In the genomic region with DNA sequence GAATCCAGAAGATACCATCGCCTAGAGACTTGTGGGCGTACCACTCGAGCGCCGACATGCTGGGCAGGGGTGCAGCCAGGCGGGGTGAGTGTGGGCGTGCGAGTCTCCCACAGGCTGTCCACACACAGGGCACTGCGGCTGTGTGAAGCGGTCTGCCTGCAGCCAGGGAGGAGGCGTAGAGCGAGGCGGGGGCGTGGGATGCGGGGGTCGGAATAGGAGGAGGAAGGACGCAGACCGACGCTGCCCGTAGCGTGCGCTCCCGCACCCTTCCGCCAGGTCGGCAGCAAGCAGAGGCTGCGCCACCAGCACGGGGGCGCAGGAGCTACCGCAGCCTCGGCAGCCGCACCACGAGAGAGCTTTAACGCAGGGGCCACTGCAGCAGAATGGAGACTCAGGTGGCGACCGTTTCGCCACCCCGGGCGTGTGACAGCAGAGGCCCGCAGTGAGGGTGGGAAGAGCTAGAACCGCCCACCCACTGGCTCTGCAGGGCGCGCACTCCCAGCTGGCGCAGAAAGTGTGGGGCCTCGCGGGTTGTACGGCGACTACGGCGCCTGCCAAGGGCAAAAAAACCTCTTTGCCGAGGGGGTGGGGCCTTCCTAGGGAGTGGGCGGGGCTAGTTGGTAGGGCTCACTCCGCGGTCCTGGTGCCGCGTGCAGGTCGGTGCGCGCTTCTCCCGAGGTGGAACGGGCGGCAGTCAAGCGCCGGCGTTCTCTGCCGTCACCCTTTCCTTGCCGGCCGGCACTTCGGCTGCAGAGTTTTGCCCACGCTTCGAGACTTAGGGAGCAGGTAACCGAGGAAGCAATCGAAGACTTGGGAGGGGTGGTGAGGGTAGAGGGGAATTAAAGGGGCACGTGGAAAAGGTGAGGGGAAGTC, we compare ENCODE assay signal across 1 cellular context.
TF ChIP-seq lines count a peak whose summit lies in the region.

A gene (minus strand): TSS at position 537 of the 873 bp plus-strand sequence. CDS start 479 bp downstream, at position 58.
A gene with protein sequence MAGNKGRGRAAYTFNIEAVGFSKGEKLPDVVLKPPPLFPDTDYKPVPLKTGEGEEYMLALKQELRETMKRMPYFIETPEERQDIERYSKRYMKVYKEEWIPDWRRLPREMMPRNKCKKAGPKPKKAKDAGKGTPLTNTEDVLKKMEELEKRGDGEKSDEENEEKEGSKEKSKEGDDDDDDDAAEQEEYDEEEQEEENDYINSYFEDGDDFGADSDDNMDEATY (plus strand): TSS at position 630 of the 873 bp plus-strand sequence. CDS start 10,704 bp downstream, outside the sequence.

TF ChIP-seq in HepG2, 621 proteins besides CTCF, POLR2A, EP300 and RAD21 (continued from another document and continues in another):
- TF ChIP-seq, protein P1, sequence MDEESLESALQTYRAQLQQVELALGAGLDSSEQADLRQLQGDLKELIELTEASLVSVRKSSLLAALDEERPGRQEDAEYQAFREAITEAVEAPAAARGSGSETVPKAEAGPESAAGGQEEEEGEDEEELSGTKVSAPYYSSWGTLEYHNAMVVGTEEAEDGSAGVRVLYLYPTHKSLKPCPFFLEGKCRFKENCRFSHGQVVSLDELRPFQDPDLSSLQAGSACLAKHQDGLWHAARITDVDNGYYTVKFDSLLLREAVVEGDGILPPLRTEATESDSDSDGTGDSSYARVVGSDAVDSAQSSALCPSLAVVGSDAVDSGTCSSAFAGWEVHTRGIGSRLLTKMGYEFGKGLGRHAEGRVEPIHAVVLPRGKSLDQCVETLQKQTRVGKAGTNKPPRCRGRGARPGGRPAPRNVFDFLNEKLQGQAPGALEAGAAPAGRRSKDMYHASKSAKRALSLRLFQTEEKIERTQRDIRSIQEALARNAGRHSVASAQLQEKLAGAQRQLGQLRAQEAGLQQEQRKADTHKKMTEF (CRISPR knock-in tag; IDR thresholded peaks at IDR 0.05) = peak; percentile 84
- TF ChIP-seq WIZ (CRISPR knock-in tag; IDR thresholded peaks at IDR 0.05) = peak; percentile 37
- TF ChIP-seq, protein P2, sequence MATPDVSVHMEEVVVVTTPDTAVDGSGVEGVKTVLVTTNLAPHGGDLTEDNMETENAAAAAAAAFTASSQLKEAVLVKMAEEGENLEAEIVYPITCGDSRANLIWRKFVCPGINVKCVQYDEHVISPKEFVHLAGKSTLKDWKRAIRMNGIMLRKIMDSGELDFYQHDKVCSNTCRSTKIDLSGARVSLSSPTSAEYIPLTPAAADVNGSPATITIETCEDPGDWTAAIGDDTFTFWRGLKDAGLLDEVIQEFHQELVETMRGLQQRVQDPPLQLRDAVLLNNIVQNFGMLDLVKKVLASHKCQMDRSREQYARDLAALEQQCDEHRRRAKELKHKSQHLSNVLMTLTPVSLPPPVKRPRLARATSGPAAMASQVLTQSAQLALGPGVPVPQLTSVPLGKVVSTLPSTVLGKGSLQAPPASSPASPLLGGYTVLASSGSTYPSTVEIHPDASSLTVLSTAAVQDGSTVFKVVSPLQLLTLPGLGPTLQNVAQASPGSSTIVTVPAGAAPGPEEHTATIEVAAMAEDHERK (CRISPR knock-in tag; IDR thresholded peaks at IDR 0.05; ENCODE audit: low read depth) = peak; percentile 37; the same call in 1 of the 2 replicates
- no peak for TF ChIP-seq ZNF329 (CRISPR knock-in tag; IDR thresholded peaks at IDR 0.05; ENCODE audit: low read depth)
- TF ChIP-seq, protein P3, sequence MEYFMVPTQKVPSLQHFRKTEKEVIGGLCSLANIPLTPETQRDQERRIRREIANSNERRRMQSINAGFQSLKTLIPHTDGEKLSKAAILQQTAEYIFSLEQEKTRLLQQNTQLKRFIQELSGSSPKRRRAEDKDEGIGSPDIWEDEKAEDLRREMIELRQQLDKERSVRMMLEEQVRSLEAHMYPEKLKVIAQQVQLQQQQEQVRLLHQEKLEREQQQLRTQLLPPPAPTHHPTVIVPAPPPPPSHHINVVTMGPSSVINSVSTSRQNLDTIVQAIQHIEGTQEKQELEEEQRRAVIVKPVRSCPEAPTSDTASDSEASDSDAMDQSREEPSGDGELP (IDR thresholded peaks at IDR 0.05; ENCODE audit: borderline replicate concordance, low read depth) = peak; percentile 97
- TF ChIP-seq SP140L (CRISPR knock-in tag; IDR thresholded peaks at IDR 0.05; ENCODE audit: borderline replicate concordance) = no peak
- TF ChIP-seq POLR2AphosphoS5 (IDR thresholded peaks at IDR 0.05; ENCODE audit: low read depth, low read length) = peak; percentile 93
- TF ChIP-seq ETV6 (CRISPR knock-in tag; conservative IDR thresholded peaks at IDR 0.05) = peak; percentile 46; the same call in 1 of the 2 replicates
- peak; percentile 57; the same call in 1 of the 2 replicates for TF ChIP-seq ZNF44 (CRISPR knock-in tag; IDR thresholded peaks at IDR 0.05)
- peak; percentile 75; the same call in 1 of the 2 replicates for TF ChIP-seq SP5 (CRISPR knock-in tag; IDR thresholded peaks at IDR 0.05; ENCODE audit: borderline replicate concordance, low read depth)
- TF ChIP-seq ZNF761 (CRISPR knock-in tag; conservative IDR thresholded peaks at IDR 0.05) = no peak; the same call in 1 of the 2 replicates
- peak; percentile 88; the same call in 1 of the 2 replicates for TF ChIP-seq ZNF546 (CRISPR knock-in tag; conservative IDR thresholded peaks at IDR 0.05)
- TF ChIP-seq, protein P4, sequence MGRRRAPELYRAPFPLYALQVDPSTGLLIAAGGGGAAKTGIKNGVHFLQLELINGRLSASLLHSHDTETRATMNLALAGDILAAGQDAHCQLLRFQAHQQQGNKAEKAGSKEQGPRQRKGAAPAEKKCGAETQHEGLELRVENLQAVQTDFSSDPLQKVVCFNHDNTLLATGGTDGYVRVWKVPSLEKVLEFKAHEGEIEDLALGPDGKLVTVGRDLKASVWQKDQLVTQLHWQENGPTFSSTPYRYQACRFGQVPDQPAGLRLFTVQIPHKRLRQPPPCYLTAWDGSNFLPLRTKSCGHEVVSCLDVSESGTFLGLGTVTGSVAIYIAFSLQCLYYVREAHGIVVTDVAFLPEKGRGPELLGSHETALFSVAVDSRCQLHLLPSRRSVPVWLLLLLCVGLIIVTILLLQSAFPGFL (CRISPR knock-in tag; IDR thresholded peaks at IDR 0.05) = no peak
- peak; percentile 25 for TF ChIP-seq PHF5A (CRISPR knock-in tag; IDR thresholded peaks at IDR 0.05; ENCODE audit: low read depth, unreplicated experiment)
- TF ChIP-seq, protein P5, sequence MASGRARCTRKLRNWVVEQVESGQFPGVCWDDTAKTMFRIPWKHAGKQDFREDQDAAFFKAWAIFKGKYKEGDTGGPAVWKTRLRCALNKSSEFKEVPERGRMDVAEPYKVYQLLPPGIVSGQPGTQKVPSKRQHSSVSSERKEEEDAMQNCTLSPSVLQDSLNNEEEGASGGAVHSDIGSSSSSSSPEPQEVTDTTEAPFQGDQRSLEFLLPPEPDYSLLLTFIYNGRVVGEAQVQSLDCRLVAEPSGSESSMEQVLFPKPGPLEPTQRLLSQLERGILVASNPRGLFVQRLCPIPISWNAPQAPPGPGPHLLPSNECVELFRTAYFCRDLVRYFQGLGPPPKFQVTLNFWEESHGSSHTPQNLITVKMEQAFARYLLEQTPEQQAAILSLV (CRISPR knock-in tag; IDR thresholded peaks at IDR 0.05; ENCODE audit: borderline replicate concordance) = peak; percentile 65; the same call in 1 of the 2 replicates
- peak; percentile 68; the same call in 1 of the 2 replicates for TF ChIP-seq MIER3 (CRISPR knock-in tag; IDR thresholded peaks at IDR 0.05; ENCODE audit: borderline replicate concordance)
- TF ChIP-seq, protein P6, sequence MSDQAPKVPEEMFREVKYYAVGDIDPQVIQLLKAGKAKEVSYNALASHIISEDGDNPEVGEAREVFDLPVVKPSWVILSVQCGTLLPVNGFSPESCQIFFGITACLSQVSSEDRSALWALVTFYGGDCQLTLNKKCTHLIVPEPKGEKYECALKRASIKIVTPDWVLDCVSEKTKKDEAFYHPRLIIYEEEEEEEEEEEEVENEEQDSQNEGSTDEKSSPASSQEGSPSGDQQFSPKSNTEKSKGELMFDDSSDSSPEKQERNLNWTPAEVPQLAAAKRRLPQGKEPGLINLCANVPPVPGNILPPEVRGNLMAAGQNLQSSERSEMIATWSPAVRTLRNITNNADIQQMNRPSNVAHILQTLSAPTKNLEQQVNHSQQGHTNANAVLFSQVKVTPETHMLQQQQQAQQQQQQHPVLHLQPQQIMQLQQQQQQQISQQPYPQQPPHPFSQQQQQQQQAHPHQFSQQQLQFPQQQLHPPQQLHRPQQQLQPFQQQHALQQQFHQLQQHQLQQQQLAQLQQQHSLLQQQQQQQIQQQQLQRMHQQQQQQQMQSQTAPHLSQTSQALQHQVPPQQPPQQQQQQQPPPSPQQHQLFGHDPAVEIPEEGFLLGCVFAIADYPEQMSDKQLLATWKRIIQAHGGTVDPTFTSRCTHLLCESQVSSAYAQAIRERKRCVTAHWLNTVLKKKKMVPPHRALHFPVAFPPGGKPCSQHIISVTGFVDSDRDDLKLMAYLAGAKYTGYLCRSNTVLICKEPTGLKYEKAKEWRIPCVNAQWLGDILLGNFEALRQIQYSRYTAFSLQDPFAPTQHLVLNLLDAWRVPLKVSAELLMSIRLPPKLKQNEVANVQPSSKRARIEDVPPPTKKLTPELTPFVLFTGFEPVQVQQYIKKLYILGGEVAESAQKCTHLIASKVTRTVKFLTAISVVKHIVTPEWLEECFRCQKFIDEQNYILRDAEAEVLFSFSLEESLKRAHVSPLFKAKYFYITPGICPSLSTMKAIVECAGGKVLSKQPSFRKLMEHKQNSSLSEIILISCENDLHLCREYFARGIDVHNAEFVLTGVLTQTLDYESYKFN (CRISPR knock-in tag; conservative IDR thresholded peaks at IDR 0.05) = peak; percentile 64
- peak; percentile 84; the same call in 1 of the 2 replicates for TF ChIP-seq ZNF331 (CRISPR knock-in tag; IDR thresholded peaks at IDR 0.05)
- peak; percentile 20; the same call in 1 of the 2 replicates for TF ChIP-seq ATF7-NPFF (CRISPR knock-in tag; IDR thresholded peaks at IDR 0.05; ENCODE audit: low read depth)
- TF ChIP-seq, protein P7, sequence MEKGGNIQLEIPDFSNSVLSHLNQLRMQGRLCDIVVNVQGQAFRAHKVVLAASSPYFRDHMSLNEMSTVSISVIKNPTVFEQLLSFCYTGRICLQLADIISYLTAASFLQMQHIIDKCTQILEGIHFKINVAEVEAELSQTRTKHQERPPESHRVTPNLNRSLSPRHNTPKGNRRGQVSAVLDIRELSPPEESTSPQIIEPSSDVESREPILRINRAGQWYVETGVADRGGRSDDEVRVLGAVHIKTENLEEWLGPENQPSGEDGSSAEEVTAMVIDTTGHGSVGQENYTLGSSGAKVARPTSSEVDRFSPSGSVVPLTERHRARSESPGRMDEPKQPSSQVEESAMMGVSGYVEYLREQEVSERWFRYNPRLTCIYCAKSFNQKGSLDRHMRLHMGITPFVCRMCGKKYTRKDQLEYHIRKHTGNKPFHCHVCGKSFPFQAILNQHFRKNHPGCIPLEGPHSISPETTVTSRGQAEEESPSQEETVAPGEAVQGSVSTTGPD (CRISPR knock-in tag; IDR thresholded peaks at IDR 0.05) = peak; percentile 87
- TF ChIP-seq GPN1 (CRISPR knock-in tag; IDR thresholded peaks at IDR 0.05; ENCODE audit: borderline replicate concordance) = peak; percentile 12; the same call in 1 of the 2 replicates
- TF ChIP-seq TMF1 (CRISPR knock-in tag; IDR thresholded peaks at IDR 0.05; ENCODE audit: low read depth) = no peak
- peak; percentile 80; the same call in 1 of the 2 replicates for TF ChIP-seq ZSCAN31 (CRISPR knock-in tag; IDR thresholded peaks at IDR 0.05; ENCODE audit: low read depth)
- peak; percentile 70; the same call in 1 of the 2 replicates for TF ChIP-seq CBFB (CRISPR knock-in tag; IDR thresholded peaks at IDR 0.05)
- TF ChIP-seq, protein P8, sequence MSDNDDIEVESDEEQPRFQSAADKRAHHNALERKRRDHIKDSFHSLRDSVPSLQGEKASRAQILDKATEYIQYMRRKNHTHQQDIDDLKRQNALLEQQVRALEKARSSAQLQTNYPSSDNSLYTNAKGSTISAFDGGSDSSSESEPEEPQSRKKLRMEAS (IDR thresholded peaks at IDR 0.05) = peak; percentile 86
- peak; percentile 30; the same call in 1 of the 2 replicates for TF ChIP-seq HNF4G (IDR thresholded peaks at IDR 0.05; ENCODE audit: borderline replicate concordance, low read depth, low read length)
- no peak for TF ChIP-seq HNF4G (CRISPR knock-in tag; IDR thresholded peaks at IDR 0.05; ENCODE audit: borderline replicate concordance, low read depth)
- TF ChIP-seq HNRNPL (IDR thresholded peaks at IDR 0.05; ENCODE audit: low read depth, low read length) = peak; percentile 67; the same call in 1 of the 2 replicates
- peak; percentile 13; the same call in 1 of the 2 replicates for TF ChIP-seq FOXK1 (CRISPR knock-in tag; IDR thresholded peaks at IDR 0.05; ENCODE audit: borderline replicate concordance, low read depth)
- TF ChIP-seq, protein P9, sequence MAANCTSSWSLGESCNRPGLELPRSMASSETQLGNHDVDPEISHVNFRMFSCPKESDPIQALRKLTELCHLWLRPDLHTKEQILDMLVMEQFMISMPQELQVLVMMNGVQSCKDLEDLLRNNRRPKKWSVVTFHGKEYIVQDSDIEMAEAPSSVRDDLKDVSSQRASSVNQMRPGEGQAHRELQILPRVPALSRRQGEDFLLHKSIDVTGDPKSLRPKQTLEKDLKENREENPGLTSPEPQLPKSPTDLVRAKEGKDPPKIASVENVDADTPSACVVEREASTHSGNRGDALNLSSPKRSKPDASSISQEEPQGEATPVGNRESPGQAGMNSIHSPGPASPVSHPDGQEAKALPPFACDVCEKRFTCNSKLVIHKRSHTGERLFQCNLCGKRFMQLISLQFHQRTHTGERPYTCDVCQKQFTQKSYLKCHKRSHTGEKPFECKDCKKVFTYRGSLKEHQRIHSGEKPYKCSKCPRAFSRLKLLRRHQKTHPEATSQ (CRISPR knock-in tag; IDR thresholded peaks at IDR 0.05; ENCODE audit: borderline replicate concordance) = no peak; the same call in 1 of the 2 replicates
- TF ChIP-seq, protein P10, sequence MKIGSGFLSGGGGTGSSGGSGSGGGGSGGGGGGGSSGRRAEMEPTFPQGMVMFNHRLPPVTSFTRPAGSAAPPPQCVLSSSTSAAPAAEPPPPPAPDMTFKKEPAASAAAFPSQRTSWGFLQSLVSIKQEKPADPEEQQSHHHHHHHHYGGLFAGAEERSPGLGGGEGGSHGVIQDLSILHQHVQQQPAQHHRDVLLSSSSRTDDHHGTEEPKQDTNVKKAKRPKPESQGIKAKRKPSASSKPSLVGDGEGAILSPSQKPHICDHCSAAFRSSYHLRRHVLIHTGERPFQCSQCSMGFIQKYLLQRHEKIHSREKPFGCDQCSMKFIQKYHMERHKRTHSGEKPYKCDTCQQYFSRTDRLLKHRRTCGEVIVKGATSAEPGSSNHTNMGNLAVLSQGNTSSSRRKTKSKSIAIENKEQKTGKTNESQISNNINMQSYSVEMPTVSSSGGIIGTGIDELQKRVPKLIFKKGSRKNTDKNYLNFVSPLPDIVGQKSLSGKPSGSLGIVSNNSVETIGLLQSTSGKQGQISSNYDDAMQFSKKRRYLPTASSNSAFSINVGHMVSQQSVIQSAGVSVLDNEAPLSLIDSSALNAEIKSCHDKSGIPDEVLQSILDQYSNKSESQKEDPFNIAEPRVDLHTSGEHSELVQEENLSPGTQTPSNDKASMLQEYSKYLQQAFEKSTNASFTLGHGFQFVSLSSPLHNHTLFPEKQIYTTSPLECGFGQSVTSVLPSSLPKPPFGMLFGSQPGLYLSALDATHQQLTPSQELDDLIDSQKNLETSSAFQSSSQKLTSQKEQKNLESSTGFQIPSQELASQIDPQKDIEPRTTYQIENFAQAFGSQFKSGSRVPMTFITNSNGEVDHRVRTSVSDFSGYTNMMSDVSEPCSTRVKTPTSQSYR (CRISPR knock-in tag; IDR thresholded peaks at IDR 0.05; ENCODE audit: borderline replicate concordance) = peak; percentile 11; the same call in 1 of the 2 replicates
- TF ChIP-seq ZNF501 (CRISPR knock-in tag; IDR thresholded peaks at IDR 0.05) = peak; percentile 70
- TF ChIP-seq KDM4B (CRISPR knock-in tag; IDR thresholded peaks at IDR 0.05) = peak; percentile 51; the same call in 1 of the 2 replicates
- TF ChIP-seq ZKSCAN1 (IDR thresholded peaks at IDR 0.05; ENCODE audit: low read length) = 0 out of 2 replicates have a peak, but pooled peaks have one; percentile 7
- TF ChIP-seq ZSCAN9 (CRISPR knock-in tag; IDR thresholded peaks at IDR 0.05; ENCODE audit: borderline replicate concordance) = peak; percentile 36; the same call in 1 of the 2 replicates
- peak; percentile 52; the same call in 1 of the 2 replicates for TF ChIP-seq CREM (IDR thresholded peaks at IDR 0.05)
- no peak for TF ChIP-seq CREM (CRISPR knock-in tag; IDR thresholded peaks at IDR 0.05)
- peak; percentile 88 for TF ChIP-seq YEATS2 (CRISPR knock-in tag; IDR thresholded peaks at IDR 0.05; ENCODE audit: borderline replicate concordance)
